ENCODE assay signal across 14 cellular contexts in the genomic region with DNA sequence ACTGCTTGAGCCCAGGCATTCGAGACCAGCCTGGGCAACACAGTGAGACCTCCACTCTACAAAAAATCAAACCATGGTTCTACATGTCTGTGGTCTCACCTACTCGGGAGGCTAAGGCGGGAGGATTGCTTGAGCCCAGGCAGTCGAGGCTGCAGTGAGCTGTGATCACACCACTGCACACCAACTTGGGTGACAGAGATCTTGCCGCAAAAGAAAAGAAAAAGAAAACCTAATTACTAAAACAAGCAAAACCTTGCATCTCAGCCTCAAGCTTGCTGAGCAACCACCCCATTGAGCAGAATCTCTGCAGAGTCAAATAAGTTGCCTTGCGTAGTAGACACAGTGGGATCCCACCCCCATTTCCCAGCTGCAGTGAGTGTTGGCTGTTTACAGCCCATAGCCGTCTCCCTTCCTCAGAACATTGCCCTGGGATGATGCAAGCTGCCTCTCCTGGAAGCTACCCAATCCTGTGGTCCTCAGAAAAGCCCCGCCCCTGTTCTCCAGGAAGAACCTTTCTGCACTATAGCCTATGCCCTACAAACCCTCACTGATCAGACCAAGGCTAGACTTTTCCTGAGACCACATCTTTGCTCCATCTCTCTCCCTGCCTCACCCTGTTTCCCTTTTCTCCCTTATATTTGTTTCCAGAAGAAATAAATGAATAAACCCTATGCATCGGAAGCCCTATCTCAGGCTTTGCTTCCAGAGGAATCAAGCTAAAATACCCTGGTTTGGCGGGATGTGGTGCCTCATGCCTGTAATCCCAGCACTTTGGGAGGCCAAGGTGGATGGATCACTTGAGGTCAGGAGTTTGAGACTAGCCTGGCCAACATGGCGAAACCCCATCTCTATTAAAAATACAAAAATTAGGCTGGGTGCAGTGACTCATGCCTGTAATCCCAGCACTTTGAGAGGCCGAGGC. TPM values are rescaled to one million over a fixed set of nuclear protein-coding genes. Genes with fewer than 3 reads are reported as not detected.
DNase-seq lines count a peak whose midpoint lies in the region; ATAC-seq and TF ChIP-seq lines count a peak whose summit lies in the region.
"Had no signal": no experiment of that assay in that cellular context is flagged by ENCODE, and none has a peak within 500 bp of the region (broad histone marks: within the 10 kb centered on the region; RNA-seq: fewer than 3 reads in every experiment).

No MANE protein-coding gene starts in this region.

- TF ChIP-seq POLR2A in HCT116 (IDR thresholded peaks at IDR 0.05; ENCODE audit: borderline replicate concordance, extremely low read depth, insufficient read depth, insufficient read length) = no peak

- CTCF ChIA-PET in AG04450 (lab: Charles Lee) (interaction anchor here (1.1 kb wide), 1 partner anchor 37 kb away, joined by 3 read pairs; no protein-coding TSS in a partner anchor), HCT116 (lab: Charles Lee) (interaction anchor here (1.3 to 1.4 kb wide), 2 partner anchors 74 to 281 kb away, joined by 4 to 5 read pairs; no protein-coding TSS in a partner anchor)

- no peaks in the 10 kb centered on the region for H3K36me3 ChIP-seq in HCT116 (ENCODE audit: control insufficient read depth in 1 of 2, insufficient read depth in 2 of 2, low read length in 2 of 2)
- H3K36me3 ChIP-seq: sigmoid colon had no signal

- no peak for TF ChIP-seq RAD21 in HCT116 (IDR thresholded peaks at IDR 0.05; ENCODE audit: low read depth)

- H3K4me1 ChIP-seq in HCT116 (ENCODE audit: control insufficient read depth in 1 of 2, insufficient read depth in 2 of 2, low read length in 2 of 2) = peaks cover 7 to 23% of the 10 kb centered on the region in 2 experiments; a peak in 3 of 4 replicates
- H3K4me1 ChIP-seq: sigmoid colon had no signal

- H3K27me3 ChIP-seq in AG04450 (ENCODE audit: control insufficient read depth, insufficient read depth, low read length) = no peaks in the 10 kb centered on the region
- H3K27me3 ChIP-seq in HCT116 (ENCODE audit: insufficient read depth, low read length) = no peaks in the 10 kb centered on the region

- POLR2A ChIA-PET in AG04450 (lab: Yijun Ruan, JAX) (no interaction called here), HCT116 (lab: Charles Lee) (no interaction called here)

- no peaks in the 10 kb centered on the region; the same call in 1 of the 2 replicates for H3K9me3 ChIP-seq in AG04450 (ENCODE audit: control insufficient read depth, insufficient read depth, low read length)
- no peaks in the 10 kb centered on the region for H3K9me3 ChIP-seq in HCT116 (ENCODE audit: control insufficient read depth in 1 of 2, insufficient read depth in 1 of 2, low read depth in 1 of 2, low read length in 2 of 2)
- H3K9me3 ChIP-seq: sigmoid colon had no signal

- BruUV-seq in HCT116 (replicated peaks; lab: Mats Ljungman, UMichigan) = TSS peak; percentile 77

- peak overlapping the region; percentile 63 for H3K4me2 ChIP-seq in HCT116 (ENCODE audit: low read length)

- H3K79me2 ChIP-seq in HCT116 (ENCODE audit: insufficient read depth, low read length) = no peaks in the 10 kb centered on the region

- no peaks in the 10 kb centered on the region for H4K20me1 ChIP-seq in HCT116 (ENCODE audit: insufficient read depth)

- no peak overlapping the region for H3K4me3 ChIP-seq in AG04450 (ENCODE audit: low read depth, low read length)
- H3K4me3 ChIP-seq in HCT116 (replicated peaks in 1 of 2; ENCODE audit: low read depth in 1 of 2, low read length in 2 of 2) = no peak overlapping the region
- H3K4me3 ChIP-seq: sigmoid colon had no signal

- no peaks in the 10 kb centered on the region for H3K9me2 ChIP-seq in HCT116 (ENCODE audit: insufficient read depth)

- H3K27ac ChIP-seq in AG04450 (ENCODE audit: low read depth, low read length) (peak overlapping the region; percentile 21), HCT116 (ENCODE audit: low read depth, low read length) (no peak overlapping the region)
- H3K27ac ChIP-seq: sigmoid colon had no signal

- peak; percentile 58 for ATAC-seq in HCT116
- ATAC-seq: stimulated activated naive CD8-positive, alpha-beta T cell treated with anti-CD3 and anti-CD28 coated beads, Interleukin-15, amount 100 ng/mL, for 72 hours had no signal

- DNase-seq in AG04450 (ENCODE audit: low read depth, low spot score) = peak; percentile 4
- DNase-seq in HCT116 (ENCODE audit: low read depth, low spot score) = peak; percentile 31
- DNase-seq in SK-MEL-5 (ENCODE audit: low read depth, low spot score) = peak; percentile 60
- DNase-seq in iPS DF 19.7 (ENCODE audit: low read depth, low spot score) = peak; percentile 54
- no peak for DNase-seq in GM13977 (ENCODE audit: low spot score)
- no peak for DNase-seq in stimulated activated CD8-positive, alpha-beta memory T cell treated with anti-CD3 and anti-CD28 coated beads, Interleukin-4, amount 100 ng/mL, for 48 hours
- no peak for DNase-seq in NCI-H2107 treated with DMSO at 0.1 percent for 48 hours (lab: John Stamatoyannopoulos, UW; ENCODE audit: unreplicated experiment)
- no peak for DNase-seq in middle frontal gyrus (ENCODE audit: extremely low spot score, low spot score)
- DNase-seq: activated CD8-positive, alpha-beta memory T cell treated with anti-CD3 and anti-CD28 coated beads for 24 hours; DMS79 treated with DMSO at 0.1 percent for 48 hours; NCI-H524; sigmoid colon; stimulated activated naive CD8-positive, alpha-beta T cell treated with anti-CD3 and anti-CD28 coated beads, Interleukin-15, amount 100 ng/mL, for 72 hours had no signal

- in situ Hi-C loops in SK-MEL-5 (cut with HindIII; ENCODE audit: low pct_unique_long_range_greater_than_20kb, low sequenced_read_pairs) (no loop called here), GM13977 (cut with MboI; ENCODE audit: low pct_unique_long_range_greater_than_20kb, low sequenced_read_pairs, unreplicated experiment) (no loop called here)

- intact Hi-C loops in HCT116 (cut with micrococcal nuclease) = loop anchor here (2.0 to 5.0 kb wide), 2 partner anchors 173 to 863 kb away; a partner anchor contains a TSS

- H3K9ac ChIP-seq in HCT116 (ENCODE audit: low read length) = no peak overlapping the region

- TF ChIP-seq CTCF in AG04450 (IDR thresholded peaks at IDR 0.05; ENCODE audit: low read depth, low read length) (no peak), HCT116 (IDR thresholded peaks at IDR 0.05 in 2 of 3, conservative IDR thresholded peaks at IDR 0.05 in 1 of 3; ENCODE audit: borderline replicate concordance in 1 of 3, insufficient read depth in 1 of 3, low read depth in 2 of 3, low read length in 2 of 3) (no peak), GM13977 (IDR thresholded peaks at IDR 0.05; ENCODE audit: extremely low read depth, insufficient read depth, missing control alignments) (no peak)

- RAD21 ChIA-PET in HCT116 (lab: Charles Lee; ENCODE audit: low non-redundant PET in 1 of 2, low total read pairs in 2 of 2, uncharacterized antibody in 2 of 2, unreplicated experiment in 2 of 2) = no interaction called here

- H2AFZ ChIP-seq in HCT116 (ENCODE audit: low read depth, low read length, poor library complexity, severe bottlenecking) = peak overlapping the region; percentile 90

TF ChIP-seq in HCT116, 20 proteins besides CTCF, POLR2A, EP300 and RAD21:
- TF ChIP-seq ZFX (IDR thresholded peaks at IDR 0.05) = no peak
- TF ChIP-seq POLR2AphosphoS5 (IDR thresholded peaks at IDR 0.05; ENCODE audit: low read depth, low read length) = peak; percentile 76
- TF ChIP-seq CBX3 (IDR thresholded peaks at IDR 0.05; ENCODE audit: low read depth) = no peak
- peak; percentile 85 for TF ChIP-seq CEBPB (IDR thresholded peaks at IDR 0.05; ENCODE audit: low read depth)
- no peak for TF ChIP-seq EGR1 (IDR thresholded peaks at IDR 0.05; ENCODE audit: low read depth)
- TF ChIP-seq, protein P1, sequence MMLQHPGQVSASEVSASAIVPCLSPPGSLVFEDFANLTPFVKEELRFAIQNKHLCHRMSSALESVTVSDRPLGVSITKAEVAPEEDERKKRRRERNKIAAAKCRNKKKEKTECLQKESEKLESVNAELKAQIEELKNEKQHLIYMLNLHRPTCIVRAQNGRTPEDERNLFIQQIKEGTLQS (IDR thresholded peaks at IDR 0.05) = peak; percentile 68; the same call in 1 of the 2 replicates

RNA-seq across cellular contexts. Expression of a gene that starts 16.7 kb away (rescaled TPM):
- 0.12 and 0.14 TPM in 2 replicates for polyA plus RNA-seq in AG04450 (2011; rRNA removed)
- polyA minus RNA-seq in AG04450 (2011; rRNA and poly(A)+ RNA removed) = 1.3 and 2.1 TPM in 2 replicates
- 0.47 TPM for total RNA-seq in HCT116 (2021; ENCODE audit: unreplicated experiment)
- polyA plus RNA-seq in HCT116 (2012) = 0.25 and 0.54 TPM in 2 replicates
- not detected in 2 replicates for total RNA-seq in SK-MEL-5 (2014; rRNA removed; shearing (Covaris generic))
- polyA plus RNA-seq in SK-MEL-5 (2015; cell fraction: cytosol; rRNA removed) = not detected in 2 replicates
- polyA plus RNA-seq in SK-MEL-5 (2015; cell fraction: nucleus; rRNA removed) = 0.28 TPM in 1 of 2 replicates, not detected in the other
- total RNA-seq: kidney epithelial cell had no signal

RNA-seq across cellular contexts. Expression of a gene that starts 25.1 kb away (rescaled TPM):
- not detected in 2 replicates for polyA plus RNA-seq in AG04450 (2011; rRNA removed)
- polyA minus RNA-seq in AG04450 (2011; rRNA and poly(A)+ RNA removed) = not detected in 2 replicates
- not detected for total RNA-seq in HCT116 (2021; ENCODE audit: unreplicated experiment)
- polyA plus RNA-seq in HCT116 (2012) = not detected in 2 replicates
- not detected in 2 replicates for total RNA-seq in SK-MEL-5 (2014; rRNA removed; shearing (Covaris generic))
- polyA plus RNA-seq in SK-MEL-5 (2015; cell fraction: cytosol; rRNA removed) = not detected in 2 replicates
- 0.14 TPM in 1 of 2 replicates, not detected in the other for polyA plus RNA-seq in SK-MEL-5 (2015; cell fraction: nucleus; rRNA removed)
- total RNA-seq: kidney epithelial cell had no signal

RNA-seq across cellular contexts. Expression of a gene that starts 51.1 kb away (rescaled TPM):
- 10.7 and 11.6 TPM in 2 replicates for polyA plus RNA-seq in AG04450 (2011; rRNA removed)
- 17.5 and 20.5 TPM in 2 replicates for polyA minus RNA-seq in AG04450 (2011; rRNA and poly(A)+ RNA removed)
- total RNA-seq in HCT116 (2021; ENCODE audit: unreplicated experiment) = 144 TPM
- polyA plus RNA-seq in HCT116 (2012) = 214 and 224 TPM in 2 replicates
- total RNA-seq in SK-MEL-5 (2014; rRNA removed; shearing (Covaris generic)) = 14.3 and 16.6 TPM in 2 replicates
- 68.2 and 73.5 TPM in 2 replicates for polyA plus RNA-seq in SK-MEL-5 (2015; cell fraction: cytosol; rRNA removed)
- 18.8 and 45.4 TPM in 2 replicates for polyA plus RNA-seq in SK-MEL-5 (2015; cell fraction: nucleus; rRNA removed)

Comparison
In these comparisons a context has a peak if more than half of its experiments do, and no peak if none do; other contexts are left out.
1. DNase-seq: peak in AG04450 (single experiment), HCT116 (single experiment), SK-MEL-5 (single experiment) and iPS DF 19.7 (single experiment); none in GM13977 (single experiment), stimulated activated CD8-positive, alpha-beta memory T cell treated with anti-CD3 and anti-CD28 coated beads, Interleukin-4, amount 100 ng/mL, for 48 hours (single experiment), NCI-H2107 treated with DMSO at 0.1 percent for 48 hours (single experiment) and middle frontal gyrus (single experiment).